ENCODE assay signal across 22 cellular contexts in the genomic region with DNA sequence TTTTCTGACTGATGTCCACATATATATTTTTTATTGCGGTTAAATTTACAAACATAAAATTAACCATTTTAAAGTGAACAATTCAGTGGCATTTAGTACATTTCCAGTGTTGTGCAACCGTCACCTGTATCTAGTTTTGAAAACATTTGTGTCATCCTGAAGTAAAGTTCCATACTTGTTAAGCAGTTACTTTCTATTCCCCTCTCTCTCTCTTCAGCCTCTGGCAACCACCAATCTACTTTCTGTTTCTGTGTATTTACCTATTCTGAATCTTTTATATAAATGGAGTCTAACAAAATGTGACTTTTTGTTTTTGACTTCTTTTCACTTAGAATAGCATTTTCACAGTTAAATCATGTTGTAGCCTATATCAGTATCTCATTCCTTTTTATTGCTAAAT.
DNase-seq lines count a peak whose midpoint lies in the region; ATAC-seq and TF ChIP-seq lines count a peak whose summit lies in the region.
"Had no signal": no experiment of that assay in that cellular context is flagged by ENCODE, and none has a peak within 500 bp of the region (broad histone marks: within the 10 kb centered on the region; RNA-seq: fewer than 3 reads in every experiment).

No MANE protein-coding gene starts in this region.

- intact Hi-C loops in A673 (cut with micrococcal nuclease; ENCODE audit: unreplicated experiment) = no loop called here

- CTCF ChIA-PET in A673 (lab: Charles Lee) = no interaction called here

- H3K4me3 ChIP-seq in A673 (ENCODE audit: low read depth, low read length, poor library complexity, severe bottlenecking) = no peak overlapping the region
- H3K4me3 ChIP-seq: hepatocyte, neural progenitor cell, prostate gland had no signal

- POLR2A ChIA-PET in A673 (lab: Charles Lee; ENCODE audit: low non-redundant PET) = no interaction called here

- no peak overlapping the region for H3K27ac ChIP-seq in A673 (ENCODE audit: low read depth, low read length, poor library complexity, severe bottlenecking)
- H3K27ac ChIP-seq: hepatocyte, neural progenitor cell, prostate gland had no signal

- H3K9me3 ChIP-seq in A673 (ENCODE audit: low read depth, low read length, poor library complexity, severe bottlenecking) = no peaks in the 10 kb centered on the region
- H3K9me3 ChIP-seq: prostate gland had no signal

- no peak for TF ChIP-seq CTCF in A673 (conservative IDR thresholded peaks at IDR 0.05; ENCODE audit: low read depth, low read length)

- DNase-seq in RKO (ENCODE audit: low spot score) (no peak), A673 (ENCODE audit: low spot score) (no peak)
- no peak for DNase-seq in stimulated activated CD4-positive, alpha-beta T cell treated with anti-CD3 and anti-CD28 coated beads, Interleukin-2, amount 100 ng/mL, for 24 hours
- DNase-seq: activated CD4-positive, alpha-beta T cell treated with anti-CD3 and anti-CD28 coated beads for 48 hours; CD8-positive, alpha-beta T cell; DMS53; foreskin melanocyte; NCI-H1694 treated with DMSO at 0.1 percent for 48 hours; NCI-H748 treated with DMSO at 0.1 percent for 48 hours; PC-3; SIG-M5; stimulated activated CD4-positive, alpha-beta T cell treated with anti-CD3 and anti-CD28 coated beads, Interleukin-1b, Interleukin-23, amount 100 ng/mL, for 48 hours; stimulated activated naive CD4-positive, alpha-beta T cell; T-helper 1 cell had no signal

- H3K36me3 ChIP-seq in A673 (ENCODE audit: insufficient read depth, low read length, poor library complexity, severe bottlenecking) = no peaks in the 10 kb centered on the region
- H3K36me3 ChIP-seq: neural progenitor cell, prostate gland had no signal

- H3K27me3 ChIP-seq in A673 (replicated peaks; ENCODE audit: insufficient read depth, low read depth, low read length, poor library complexity) = no peaks in the 10 kb centered on the region
- H3K27me3 ChIP-seq: hepatocyte, neural progenitor cell had no signal

- no TSS peak for BruUV-seq in A673 (replicated peaks; lab: Mats Ljungman, UMichigan)

- ATAC-seq in GM18867 (IDR thresholded peaks at IDR 0.05; ENCODE audit: unreplicated experiment) = peak; percentile 65
- ATAC-seq in GM21423 (IDR thresholded peaks at IDR 0.05; ENCODE audit: unreplicated experiment) = peak; percentile 69
- ATAC-seq in HG02885 (IDR thresholded peaks at IDR 0.05; ENCODE audit: poor library complexity, unreplicated experiment) = peak; percentile 62
- ATAC-seq in HG03521 (IDR thresholded peaks at IDR 0.05; ENCODE audit: unreplicated experiment) = peak; percentile 42
- ATAC-seq in HG03565 (IDR thresholded peaks at IDR 0.05; ENCODE audit: unreplicated experiment) = no peak
- ATAC-seq: CD8-positive, alpha-beta T cell; PC-3 had no signal

- no peaks in the 10 kb centered on the region for H3K4me1 ChIP-seq in A673 (ENCODE audit: insufficient read depth, low read length, poor library complexity, severe bottlenecking)
- H3K4me1 ChIP-seq: neural progenitor cell, prostate gland had no signal
